ENCODE assay signal across 16 cellular contexts in the genomic region with DNA sequence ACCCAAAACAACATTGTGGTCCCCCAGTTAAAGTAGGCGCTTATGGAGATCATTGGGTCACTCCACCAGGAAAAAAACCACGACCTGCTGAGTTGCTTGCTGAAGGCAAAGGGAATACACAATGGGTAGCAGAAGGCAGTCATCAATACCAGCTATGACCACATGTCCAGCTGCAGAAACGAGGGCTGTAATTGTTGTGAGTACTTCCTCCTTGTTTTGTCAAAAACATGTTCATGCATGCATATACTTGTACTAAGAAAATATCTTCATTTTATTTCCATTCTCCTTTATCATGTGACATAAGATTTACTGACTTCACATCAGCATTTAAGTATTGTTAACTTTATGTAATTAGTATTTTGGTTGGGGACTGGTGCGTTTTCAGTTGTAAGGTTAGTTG.
"Had no signal": no experiment of that assay in that cellular context is flagged by ENCODE, and none has a peak within 500 bp of the region (broad histone marks: within the 10 kb centered on the region; RNA-seq: fewer than 3 reads in every experiment).

No MANE protein-coding gene starts in this region.

- DNase-seq: activated CD4-positive, alpha-beta T cell treated with anti-CD3 and anti-CD28 coated beads for 48 hours; activated gamma-delta T cell treated with Interleukin-2 at 50 U/mL for 16 hours; activated T-cell treated with anti-CD3 and anti-CD28 coated beads, Interleukin-2, amount 50 U/mL, for 4 hours; esophagus squamous epithelium; hypothalamus; left ventricle myocardium inferior; mesenchymal stem cell; nephron progenitor cell; occipital lobe; SJCRH30; stimulated activated CD4-positive, alpha-beta T cell treated with anti-CD3 and anti-CD28 coated beads, Interleukin-4, amount 100 ng/mL, for 24 hours; stimulated activated naive CD8-positive, alpha-beta T cell treated with anti-CD3 and anti-CD28 coated beads, Interleukin-15, Interleukin-2, amounts not matched to agents 100 U/mL and 50 U/mL, for 24 hours; T-helper 2 cell; transverse colon had no signal

- H3K27me3 ChIP-seq: esophagus squamous epithelium, SJCRH30, transverse colon had no signal

- H3K4me1 Mint-ChIP-seq: nephron progenitor cell had no signal

- ATAC-seq: activated T-cell treated with anti-CD3 and anti-CD28 coated beads, Interleukin-2, amount 50 U/mL, for 4 hours; stimulated activated naive CD8-positive, alpha-beta T cell treated with anti-CD3 and anti-CD28 coated beads, Interleukin-15, Interleukin-2, amounts not matched to agents 100 U/mL and 50 U/mL, for 24 hours; WTC11 had no signal

- H3K27ac Mint-ChIP-seq: nephron progenitor cell, WTC11 had no signal

- H3K9me3 ChIP-seq: esophagus squamous epithelium, left ventricle myocardium inferior, SJCRH30, transverse colon had no signal

- H3K4me3 ChIP-seq: esophagus squamous epithelium, left ventricle myocardium inferior, SJCRH30, skin epidermis, transverse colon had no signal

- H3K4me1 ChIP-seq: SJCRH30 had no signal

- H3K27ac ChIP-seq: esophagus squamous epithelium, left ventricle myocardium inferior, SJCRH30, skin epidermis, transverse colon had no signal

- H3K9me3 Mint-ChIP-seq: activated T-cell treated with anti-CD3 and anti-CD28 coated beads, Interleukin-2, amount 50 U/mL, for 4 hours; nephron progenitor cell; WTC11 had no signal

- H3K4me3 Mint-ChIP-seq: activated T-cell treated with anti-CD3 and anti-CD28 coated beads, Interleukin-2, amount 50 U/mL, for 4 hours; nephron progenitor cell; WTC11 had no signal
